Comparison of ENCODE assay signal across 18 cellular contexts in the genomic region with DNA sequence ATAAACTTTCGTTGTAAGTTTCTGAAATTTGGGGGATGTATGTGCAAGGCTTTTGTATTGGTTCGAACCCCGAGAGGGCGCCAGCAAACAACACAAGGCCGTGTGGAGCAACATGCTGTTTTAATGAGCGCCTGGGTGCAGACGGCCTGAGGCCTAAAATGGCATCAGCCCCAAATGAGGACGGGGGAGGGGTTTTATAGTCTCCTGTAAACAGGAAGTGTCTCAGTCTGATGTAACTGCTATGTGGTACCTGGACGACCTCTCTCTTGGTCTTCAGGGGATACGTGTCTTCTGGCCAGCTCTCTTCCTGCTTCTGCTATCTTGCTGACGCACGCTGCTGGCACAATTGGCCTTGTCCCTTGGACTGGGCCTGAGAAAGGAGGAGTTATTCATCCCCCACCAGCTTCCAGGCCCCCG.
DNase-seq lines count a peak whose midpoint lies in the region; ATAC-seq, FAIRE-seq and TF ChIP-seq lines count a peak whose summit lies in the region.
"Had no signal": no experiment of that assay in that cellular context is flagged by ENCODE, and none has a peak within 500 bp of the region (broad histone marks: within the 10 kb centered on the region; RNA-seq: fewer than 3 reads in every experiment).

No MANE protein-coding gene starts in this region.

- H3K4me3 ChIP-seq in GM12878 (no peak overlapping the region), right cardiac atrium (ENCODE audit: low read length) (no peak overlapping the region), aorta (ENCODE audit: low read length in 2 of 2) (no peak overlapping the region), transverse colon (no peak overlapping the region)
- H3K4me3 ChIP-seq: mucosa of descending colon had no signal

- FAIRE-seq in GM12878 (lab: Jason Lieb, UNC) = no peak
- FAIRE-seq: RCC 7860 had no signal

- in situ Hi-C loops in GM12878 (cut with MboI) = no loop called here
- in situ Hi-C loops in transverse colon (cut with MboI; ENCODE audit: low pct_ligation_motif_present in 1 of 4, low pct_unique_long_range_greater_than_20kb in 1 of 4, low sequenced_read_pairs in 3 of 4) = no loop called here

- no peak overlapping the region for H3K27ac ChIP-seq in GM12878 (ENCODE audit: control insufficient read depth, insufficient read depth)
- H3K27ac ChIP-seq in right cardiac atrium (ENCODE audit: low read length) = no peak overlapping the region
- H3K27ac ChIP-seq in aorta (ENCODE audit: low read depth in 1 of 2, low read length in 2 of 2) = no peak overlapping the region
- H3K27ac ChIP-seq in transverse colon = no peak overlapping the region
- no peak overlapping the region for H3K27ac ChIP-seq in RWPE1

- H3K9me3 ChIP-seq in GM12878 (replicated peaks; ENCODE audit: control insufficient read depth, insufficient read depth, low read length) (no peaks in the 10 kb centered on the region), right cardiac atrium (ENCODE audit: control insufficient read depth, low read length) (no peaks in the 10 kb centered on the region), aorta (ENCODE audit: control insufficient read depth, low read length) (no peaks in the 10 kb centered on the region), transverse colon (no peaks in the 10 kb centered on the region)
- H3K9me3 ChIP-seq: mucosa of descending colon had no signal

- CTCF ChIA-PET in GM12878 (lab: Yijun Ruan, JAX) (no interaction called here), RWPE1 (lab: Yijun Ruan, JAX) (no interaction called here)

- RAD21 ChIA-PET in GM12878 (lab: Charles Lee; ENCODE audit: unreplicated experiment) = no interaction called here

- H3K27me3 ChIP-seq in GM12878 (replicated peaks in 1 of 2; ENCODE audit: control insufficient read depth in 2 of 2, insufficient read depth in 2 of 2, low read length in 1 of 2) = no peaks in the 10 kb centered on the region
- no peaks in the 10 kb centered on the region for H3K27me3 ChIP-seq in right cardiac atrium (ENCODE audit: control insufficient read depth, insufficient read depth)
- no peaks in the 10 kb centered on the region for H3K27me3 ChIP-seq in aorta (ENCODE audit: control insufficient read depth in 1 of 2, insufficient read depth in 2 of 2, low read length in 1 of 2)
- H3K27me3 ChIP-seq in transverse colon = no peaks in the 10 kb centered on the region

- no peak for TF ChIP-seq CTCF in GM12878 (IDR thresholded peaks at IDR 0.05 in 2 of 3, conservative IDR thresholded peaks at IDR 0.05 in 1 of 3; ENCODE audit: control insufficient read depth in 2 of 3, extremely low read depth in 1 of 3, insufficient read depth in 1 of 3, low read depth in 3 of 3, low read length in 3 of 3)
- TF ChIP-seq CTCF in transverse colon (IDR thresholded peaks at IDR 0.05) = no peak
- no peak for TF ChIP-seq CTCF in omental fat pad (IDR thresholded peaks at IDR 0.05)
- TF ChIP-seq CTCF in RWPE1 (conservative IDR thresholded peaks at IDR 0.05; ENCODE audit: low read depth) = no peak

- BruUV-seq in GM12878 (replicated peaks; lab: Mats Ljungman, UMichigan) = no TSS peak

- TF ChIP-seq POLR2A in GM12878 (IDR thresholded peaks at IDR 0.05; ENCODE audit: low read depth, low read length) (no peak), transverse colon (IDR thresholded peaks at IDR 0.05) (no peak)

- H3K9ac ChIP-seq in GM12878 (ENCODE audit: control insufficient read depth, insufficient read depth, low read length) = no peak overlapping the region

- ATAC-seq in GM12878 = peak; percentile 34; the same call in 2 of the 3 replicates
- peak; percentile 86 to 87 for ATAC-seq in right cardiac atrium
- ATAC-seq in aorta (ENCODE audit: low FRiP score) = peak; percentile 25
- no peak for ATAC-seq in omental fat pad (ENCODE audit: low FRiP score)
- ATAC-seq: mucosa of descending colon; stimulated activated naive CD8-positive, alpha-beta T cell treated with anti-CD3 and anti-CD28 coated beads, Interleukin-15, amount 100 ng/mL, for 72 hours had no signal

- POLR2A ChIA-PET in GM12878 (lab: Charles Lee) = no interaction called here
- POLR2A ChIA-PET in RWPE1 (lab: Yijun Ruan, JAX; ENCODE audit: low non-redundant PET) = no interaction called here

- no peak for TF ChIP-seq RAD21 in GM12878 (IDR thresholded peaks at IDR 0.05; ENCODE audit: insufficient read depth, low read depth, low read length)

- peak; percentile 28 for DNase-seq in NAMALWA (ENCODE audit: low spot score)
- DNase-seq in GM12878 (ENCODE audit: low read depth, low spot score) = no peak
- DNase-seq in right cardiac atrium = peak; percentile 81 to 93 (median 82)
- peak; percentile 69 to 81 for DNase-seq in aorta
- DNase-seq in transverse colon = no peak
- no peak for DNase-seq in omental fat pad (ENCODE audit: low spot score)
- no peak for DNase-seq in RWPE1 (ENCODE audit: low spot score)
- DNase-seq: activated CD4-positive, alpha-beta memory T cell treated with anti-CD3 and anti-CD28 coated beads for 36 hours; activated naive CD4-positive, alpha-beta T cell treated with anti-CD3 and anti-CD28 coated beads for 36 hours; activated T-cell treated with anti-CD3 and anti-CD28 coated beads, Interleukin-2, amount 50 U/mL, for 1 hour; anterior cingulate cortex; hypothalamus; Karpas-422; mucosa of descending colon; NCI-H1436 treated with DMSO at 0.1 percent for 48 hours; NCI-H774; stimulated activated naive CD8-positive, alpha-beta T cell treated with anti-CD3 and anti-CD28 coated beads, Interleukin-15, amount 100 ng/mL, for 72 hours had no signal

- H3K4me1 ChIP-seq in GM12878 (ENCODE audit: control insufficient read depth, insufficient read depth, low read length) (no peaks in the 10 kb centered on the region), right cardiac atrium (ENCODE audit: control insufficient read depth, insufficient read depth, low read length) (no peaks in the 10 kb centered on the region), aorta (ENCODE audit: control insufficient read depth in 1 of 2, insufficient read depth in 2 of 2, low read length in 2 of 2) (peaks cover 0 to 3% of the 10 kb centered on the region in 2 donors), transverse colon (peaks cover 0 to 11% (median 5%) of the 10 kb centered on the region in 4 donors)

- SMC1A ChIA-PET in GM12878 (lab: Charles Lee; ENCODE audit: uncharacterized antibody, unreplicated experiment) = interaction anchor here (0.7 kb wide), 1 partner anchor 541 kb away, joined by 3 read pairs; no protein-coding TSS in a partner anchor

- H2AFZ ChIP-seq in GM12878 (ENCODE audit: control insufficient read depth, low read depth, low read length) = no peak overlapping the region

- H4K20me1 ChIP-seq in GM12878 (ENCODE audit: control insufficient read depth, insufficient read depth) = no peaks in the 10 kb centered on the region

- intact Hi-C loops in GM12878 (cut with micrococcal nuclease; ENCODE audit: unreplicated experiment) (no loop called here), right cardiac atrium (cut with DNase I) (no loop called here), aorta (cut with DNase I) (no loop called here), transverse colon (cut with DNase I; ENCODE audit: low total_unique reads) (no loop called here)

- TF ChIP-seq EP300 in GM12878 (IDR thresholded peaks at IDR 0.05; ENCODE audit: borderline replicate concordance in 1 of 2, control insufficient read depth in 1 of 2, low read depth in 2 of 2, low read length in 2 of 2) (no peak), transverse colon (IDR thresholded peaks at IDR 0.05; ENCODE audit: low read depth) (no peak)

- no peaks in the 10 kb centered on the region for H3K79me2 ChIP-seq in GM12878 (ENCODE audit: control insufficient read depth, insufficient read depth, low read length)

- no peak overlapping the region for H3K4me2 ChIP-seq in GM12878 (ENCODE audit: control insufficient read depth, insufficient read depth)

- 35% methylated on average over 13 of the region's 13 CpGs for WGBS in GM12878 (ENCODE audit: insufficient coverage, insufficient replicate concordance, low lambda C conversion rate, missing lambda C conversion rate)
- WGBS in right cardiac atrium = 49% methylated on average over 13 of the region's 13 CpGs
- 60 to 66% methylated on average over 13 of the region's 13 CpGs for WGBS in aorta, 2 donors
- WGBS in transverse colon (ENCODE audit: low coverage in 1 of 2), 2 donors = 71 to 82% methylated on average over 7 to 13 of the region's 13 CpGs

- no peaks in the 10 kb centered on the region for H3K36me3 ChIP-seq in GM12878 (ENCODE audit: control insufficient read depth in 2 of 2, insufficient read depth in 2 of 2, low read length in 1 of 2)
- H3K36me3 ChIP-seq in aorta (ENCODE audit: control insufficient read depth in 1 of 2, insufficient read depth in 2 of 2, low read length in 1 of 2) = no peaks in the 10 kb centered on the region
- H3K36me3 ChIP-seq in transverse colon = no peaks in the 10 kb centered on the region

TF ChIP-seq in GM12878, 131 proteins besides CTCF, POLR2A, EP300 and RAD21 (continues in another document):
- TF ChIP-seq BACH1 (IDR thresholded peaks at IDR 0.05; ENCODE audit: borderline replicate concordance) = no peak
- TF ChIP-seq, protein P1, sequence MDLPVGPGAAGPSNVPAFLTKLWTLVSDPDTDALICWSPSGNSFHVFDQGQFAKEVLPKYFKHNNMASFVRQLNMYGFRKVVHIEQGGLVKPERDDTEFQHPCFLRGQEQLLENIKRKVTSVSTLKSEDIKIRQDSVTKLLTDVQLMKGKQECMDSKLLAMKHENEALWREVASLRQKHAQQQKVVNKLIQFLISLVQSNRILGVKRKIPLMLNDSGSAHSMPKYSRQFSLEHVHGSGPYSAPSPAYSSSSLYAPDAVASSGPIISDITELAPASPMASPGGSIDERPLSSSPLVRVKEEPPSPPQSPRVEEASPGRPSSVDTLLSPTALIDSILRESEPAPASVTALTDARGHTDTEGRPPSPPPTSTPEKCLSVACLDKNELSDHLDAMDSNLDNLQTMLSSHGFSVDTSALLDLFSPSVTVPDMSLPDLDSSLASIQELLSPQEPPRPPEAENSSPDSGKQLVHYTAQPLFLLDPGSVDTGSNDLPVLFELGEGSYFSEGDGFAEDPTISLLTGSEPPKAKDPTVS (IDR thresholded peaks at IDR 0.05; ENCODE audit: low read depth, low read length) = no peak

Comparison
In these comparisons a context has a peak if more than half of its experiments do, and no peak if none do; other contexts are left out.
1. DNase-seq: peak in NAMALWA (single experiment), right cardiac atrium (3 of 3) and aorta (2 of 2); none in GM12878 (single experiment), transverse colon (single experiment), omental fat pad (single experiment) and RWPE1 (single experiment).